In the genomic region with DNA sequence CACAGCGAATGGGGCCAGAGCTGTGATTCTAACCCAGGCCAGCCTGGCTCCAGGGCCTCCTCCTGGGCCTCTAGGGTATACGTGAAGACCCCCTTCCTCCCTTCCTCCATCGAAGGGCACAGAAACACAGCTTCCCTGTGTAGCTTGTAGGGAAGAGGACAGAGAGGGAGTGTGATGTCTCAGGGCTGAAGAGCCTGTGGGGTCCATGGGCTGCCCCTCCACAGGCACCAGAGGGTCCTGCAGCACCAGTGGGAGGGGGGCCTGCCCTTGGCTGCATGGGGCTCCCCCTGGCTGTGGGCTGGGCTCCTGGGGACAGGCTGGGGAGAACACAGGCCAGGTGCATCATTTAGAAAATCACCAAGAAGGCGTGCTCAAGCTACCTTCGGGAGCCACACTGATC, we compare ENCODE assay signal across 25 cellular contexts.
DNase-seq lines count a peak whose midpoint lies in the region; ATAC-seq and TF ChIP-seq lines count a peak whose summit lies in the region.
"Had no signal": no experiment of that assay in that cellular context is flagged by ENCODE, and none has a peak within 500 bp of the region (broad histone marks: within the 10 kb centered on the region; RNA-seq: fewer than 3 reads in every experiment).

No MANE protein-coding gene starts in this region.

- intact Hi-C loops in tibial artery (cut with DNase I; ENCODE audit: low total_unique reads) = no loop called here

- H3K4me1 ChIP-seq in endocrine pancreas (ENCODE audit: control insufficient read depth, insufficient read depth, low read length) (peaks cover 8% of the 10 kb centered on the region), rectal smooth muscle tissue (ENCODE audit: control insufficient read depth, insufficient read depth, low read length) (peaks cover 11% of the 10 kb centered on the region), tibial artery (no peaks in the 10 kb centered on the region)
- H3K4me1 ChIP-seq: ascending aorta, foreskin keratinocyte had no signal

- peak; percentile 15 for ATAC-seq in stimulated activated naive CD8-positive, alpha-beta T cell treated with anti-CD3 and anti-CD28 coated beads, Interleukin-15, amount 100 ng/mL, for 72 hours
- ATAC-seq in stimulated activated naive CD8-positive, alpha-beta T cell treated with anti-CD3 and anti-CD28 coated beads, Interleukin-15, Interleukin-2, amounts not matched to agents 100 U/mL and 50 U/mL, for 24 hours = no peak
- ATAC-seq: CD8-positive, alpha-beta T cell; foreskin keratinocyte; stimulated activated memory B cell treated with anti-CD40 and anti-IgM and Interleukin-4, amounts not matched to agents 10 μg/mL and 1 μg/mL and 100 μg/mL, for 72 hours had no signal

- no peaks in the 10 kb centered on the region for H3K27me3 ChIP-seq in endocrine pancreas (ENCODE audit: control insufficient read depth, insufficient read depth, low read length)
- no peaks in the 10 kb centered on the region for H3K27me3 ChIP-seq in rectal smooth muscle tissue (ENCODE audit: control insufficient read depth, insufficient read depth, low read length)
- no peaks in the 10 kb centered on the region for H3K27me3 ChIP-seq in tibial artery
- H3K27me3 ChIP-seq: ascending aorta, esophagus squamous epithelium, foreskin keratinocyte, testis had no signal

- no peaks in the 10 kb centered on the region for H3K9me3 Mint-ChIP-seq in stimulated activated naive CD8-positive, alpha-beta T cell treated with anti-CD3 and anti-CD28 coated beads, Interleukin-15, amount 100 ng/mL, for 72 hours
- H3K9me3 Mint-ChIP-seq: activated B cell treated with CpG ODN at 0.5 μM for 24 hours; activated CD4-positive, alpha-beta T cell treated with anti-CD3 and anti-CD28 coated beads, Interleukin-2, amount 10 ng/mL, durations not matched to agents 7 days and 5 days; activated naive CD8-positive, alpha-beta T cell treated with anti-CD3 and anti-CD28 coated beads for 36 hours; activated T-cell treated with anti-CD3 and anti-CD28 coated beads, Interleukin-2, amount 50 U/mL, for 24 hours; CD8-positive, alpha-beta T cell; dendritic cell treated with granulocyte-macrophage colony-stimulating factor and Interleukin-4, amounts not matched to agents 40 ng/mL and 50 ng/mL, for 4 days; nephron progenitor cell; stimulated activated memory B cell treated with anti-CD40 and anti-IgM and Interleukin-4, amounts not matched to agents 10 μg/mL and 1 μg/mL and 100 μg/mL, for 72 hours had no signal

- no peaks in the 10 kb centered on the region for H3K9me3 ChIP-seq in endocrine pancreas (ENCODE audit: control insufficient read depth, low read length)
- H3K9me3 ChIP-seq in tibial artery = no peaks in the 10 kb centered on the region
- H3K9me3 ChIP-seq: ascending aorta, esophagus squamous epithelium, testis had no signal

- H3K27me3 Mint-ChIP-seq in stimulated activated naive CD8-positive, alpha-beta T cell treated with anti-CD3 and anti-CD28 coated beads, Interleukin-15, amount 100 ng/mL, for 72 hours = no peaks in the 10 kb centered on the region
- H3K27me3 Mint-ChIP-seq: activated B cell treated with CpG ODN at 0.5 μM for 24 hours; activated CD4-positive, alpha-beta T cell treated with anti-CD3 and anti-CD28 coated beads, Interleukin-2, amount 10 ng/mL, durations not matched to agents 7 days and 5 days; activated naive CD8-positive, alpha-beta T cell treated with anti-CD3 and anti-CD28 coated beads for 36 hours; activated T-cell treated with anti-CD3 and anti-CD28 coated beads, Interleukin-2, amount 50 U/mL, for 24 hours; dendritic cell treated with granulocyte-macrophage colony-stimulating factor and Interleukin-4, amounts not matched to agents 40 ng/mL and 50 ng/mL, for 4 days; stimulated activated memory B cell treated with anti-CD40 and anti-IgM and Interleukin-4, amounts not matched to agents 10 μg/mL and 1 μg/mL and 100 μg/mL, for 72 hours had no signal

- H3K27ac ChIP-seq in rectal smooth muscle tissue (ENCODE audit: low read depth, low read length) = peak overlapping the region; percentile 57
- H3K27ac ChIP-seq in tibial artery = no peak overlapping the region
- H3K27ac ChIP-seq: ascending aorta, foreskin keratinocyte, SK-N-MC had no signal

- H3K4me1 Mint-ChIP-seq in stimulated activated naive CD8-positive, alpha-beta T cell treated with anti-CD3 and anti-CD28 coated beads, Interleukin-15, amount 100 ng/mL, for 72 hours = no peaks in the 10 kb centered on the region
- H3K4me1 Mint-ChIP-seq: activated B cell treated with CpG ODN at 0.5 μM for 24 hours; activated CD4-positive, alpha-beta T cell treated with anti-CD3 and anti-CD28 coated beads, Interleukin-2, amount 10 ng/mL, durations not matched to agents 7 days and 5 days; activated naive CD8-positive, alpha-beta T cell treated with anti-CD3 and anti-CD28 coated beads for 36 hours; stimulated activated memory B cell treated with anti-CD40 and anti-IgM and Interleukin-4, amounts not matched to agents 10 μg/mL and 1 μg/mL and 100 μg/mL, for 72 hours had no signal

- no peak for TF ChIP-seq CTCF in tibial artery (IDR thresholded peaks at IDR 0.05)

- DNase-seq in stimulated activated naive CD8-positive, alpha-beta T cell treated with anti-CD3 and anti-CD28 coated beads, Interleukin-15, amount 100 ng/mL, for 72 hours = no peak
- no peak for DNase-seq in stimulated activated naive CD8-positive, alpha-beta T cell treated with anti-CD3 and anti-CD28 coated beads, Interleukin-15, Interleukin-2, amounts not matched to agents 100 U/mL and 50 U/mL, for 24 hours
- DNase-seq in occipital lobe (lab: John Stamatoyannopoulos, UW) (no peak), tibial artery (no peak)
- no peak for DNase-seq in stimulated activated CD4-positive, alpha-beta T cell treated with anti-CD3 and anti-CD28 coated beads, Interleukin-4, amount 100 ng/mL, for 24 hours
- DNase-seq: activated B cell treated with CpG ODN at 0.5 μM for 24 hours; activated CD4-positive, alpha-beta T cell treated with anti-CD3 and anti-CD28 coated beads, Interleukin-2, amount 10 ng/mL, durations not matched to agents 7 days and 5 days; activated effector memory CD4-positive, alpha-beta T cell treated with anti-CD3 and anti-CD28 coated beads, Interleukin-2, amount 50 U/mL, for 16 hours; activated naive CD8-positive, alpha-beta T cell treated with anti-CD3 and anti-CD28 coated beads for 36 hours; activated T-cell treated with anti-CD3 and anti-CD28 coated beads, Interleukin-2, amount 50 U/mL, for 24 hours; CD8-positive, alpha-beta T cell; central memory CD4-positive, alpha-beta T cell; esophagus squamous epithelium; foreskin keratinocyte; GOT3; hippocampal formation; T-helper 1 cell had no signal

- no peaks in the 10 kb centered on the region for H3K36me3 ChIP-seq in endocrine pancreas (ENCODE audit: control insufficient read depth, insufficient read depth, low read length)
- peaks cover 2% of the 10 kb centered on the region for H3K36me3 ChIP-seq in rectal smooth muscle tissue (ENCODE audit: control insufficient read depth, insufficient read depth, low read length)
- H3K36me3 ChIP-seq in tibial artery = peaks cover 11 to 19% (median 14%) of the 10 kb centered on the region in 3 donors

- no peak overlapping the region for H3K27ac Mint-ChIP-seq in stimulated activated naive CD8-positive, alpha-beta T cell treated with anti-CD3 and anti-CD28 coated beads, Interleukin-15, amount 100 ng/mL, for 72 hours
- H3K27ac Mint-ChIP-seq: activated B cell treated with CpG ODN at 0.5 μM for 24 hours; activated CD4-positive, alpha-beta T cell treated with anti-CD3 and anti-CD28 coated beads, Interleukin-2, amount 10 ng/mL, durations not matched to agents 7 days and 5 days; activated naive CD8-positive, alpha-beta T cell treated with anti-CD3 and anti-CD28 coated beads for 36 hours; activated T-cell treated with anti-CD3 and anti-CD28 coated beads, Interleukin-2, amount 50 U/mL, for 24 hours; CD8-positive, alpha-beta T cell; dendritic cell treated with granulocyte-macrophage colony-stimulating factor and Interleukin-4, amounts not matched to agents 40 ng/mL and 50 ng/mL, for 4 days; stimulated activated memory B cell treated with anti-CD40 and anti-IgM and Interleukin-4, amounts not matched to agents 10 μg/mL and 1 μg/mL and 100 μg/mL, for 72 hours had no signal

- H3K4me3 Mint-ChIP-seq in stimulated activated naive CD8-positive, alpha-beta T cell treated with anti-CD3 and anti-CD28 coated beads, Interleukin-15, amount 100 ng/mL, for 72 hours = no peak overlapping the region
- H3K4me3 Mint-ChIP-seq: activated B cell treated with CpG ODN at 0.5 μM for 24 hours; activated CD4-positive, alpha-beta T cell treated with anti-CD3 and anti-CD28 coated beads, Interleukin-2, amount 10 ng/mL, durations not matched to agents 7 days and 5 days; activated naive CD8-positive, alpha-beta T cell treated with anti-CD3 and anti-CD28 coated beads for 36 hours; activated T-cell treated with anti-CD3 and anti-CD28 coated beads, Interleukin-2, amount 50 U/mL, for 24 hours; CD8-positive, alpha-beta T cell; dendritic cell treated with granulocyte-macrophage colony-stimulating factor and Interleukin-4, amounts not matched to agents 40 ng/mL and 50 ng/mL, for 4 days; stimulated activated memory B cell treated with anti-CD40 and anti-IgM and Interleukin-4, amounts not matched to agents 10 μg/mL and 1 μg/mL and 100 μg/mL, for 72 hours had no signal

- no peak overlapping the region for H3K4me3 ChIP-seq in endocrine pancreas (ENCODE audit: control insufficient read depth, insufficient read depth, low read length)
- H3K4me3 ChIP-seq in rectal smooth muscle tissue (ENCODE audit: low read length) = no peak overlapping the region
- no peak overlapping the region for H3K4me3 ChIP-seq in tibial artery
- H3K4me3 ChIP-seq: ascending aorta, esophagus squamous epithelium, SK-N-MC, testis had no signal

- peak overlapping the region; percentile 16 for H3K9ac ChIP-seq in endocrine pancreas (ENCODE audit: control insufficient read depth, insufficient read depth, low read length)
- H3K9ac ChIP-seq in rectal smooth muscle tissue (ENCODE audit: low read length) = no peak overlapping the region
